In the genomic region with DNA sequence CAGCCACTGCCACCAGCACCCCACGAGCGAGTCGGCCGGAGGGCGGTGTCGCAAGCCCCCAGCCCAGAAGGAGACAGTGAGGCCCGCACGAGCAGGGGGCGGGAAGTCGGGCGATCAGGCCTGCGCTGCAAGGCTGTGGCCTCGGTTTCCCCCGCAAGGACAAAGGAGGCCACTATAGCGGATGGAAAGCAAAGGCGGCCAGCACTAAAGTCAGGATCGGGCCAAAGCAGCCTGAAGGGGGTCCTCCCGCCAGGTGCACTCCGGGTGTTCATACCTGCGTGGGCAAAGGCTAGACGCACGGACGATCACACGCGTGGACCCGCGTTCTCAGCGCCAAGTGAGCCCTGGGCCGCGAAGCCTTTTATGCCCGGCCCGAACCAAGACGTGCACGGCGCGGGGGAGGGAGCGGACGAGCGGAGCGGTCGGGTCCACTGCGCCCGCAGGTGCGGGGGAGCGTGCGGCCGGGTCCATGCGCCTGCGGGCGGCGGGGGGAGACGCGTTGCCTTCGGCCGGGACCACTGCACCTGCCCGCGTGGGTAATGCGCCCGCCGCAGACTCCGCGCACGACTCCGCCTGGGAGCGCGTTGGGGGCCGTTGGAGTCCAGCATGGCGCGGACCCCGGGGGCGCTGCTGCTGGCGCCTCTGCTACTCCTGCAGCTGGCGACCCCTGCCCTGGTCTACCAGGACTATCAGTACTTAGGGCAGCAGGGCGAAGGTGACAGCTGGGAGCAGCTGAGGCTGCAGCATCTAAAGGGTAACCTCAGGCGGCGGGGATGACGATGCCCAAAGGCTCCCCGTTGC, we compare ENCODE assay signal across 1 cellular context.
TF ChIP-seq lines count a peak whose summit lies in the region.

A gene (minus strand): TSS at position 335 of the 801 bp plus-strand sequence. CDS start 539 bp downstream, outside the sequence.
A gene (plus strand): TSS at position 604 of the 801 bp plus-strand sequence. CDS start 3 bp downstream, at position 607.

TF ChIP-seq in HepG2, 621 proteins besides CTCF, POLR2A, EP300 and RAD21 (continued from another document and continues in another):
- TF ChIP-seq MAF1 (CRISPR knock-in tag; IDR thresholded peaks at IDR 0.05; ENCODE audit: borderline replicate concordance) (no peak), ZNF614 (CRISPR knock-in tag; IDR thresholded peaks at IDR 0.05; ENCODE audit: borderline replicate concordance) (0 out of 2 replicates have a peak, but pooled peaks have one; percentile 28), ZNF17 (CRISPR knock-in tag; IDR thresholded peaks at IDR 0.05) (no peak), JDP2 (CRISPR knock-in tag; IDR thresholded peaks at IDR 0.05; ENCODE audit: borderline replicate concordance) (no peak; the same call in 1 of the 2 replicates), RXRB (CRISPR knock-in tag; IDR thresholded peaks at IDR 0.05; ENCODE audit: borderline replicate concordance) (no peak), ADNP (CRISPR knock-in tag; IDR thresholded peaks at IDR 0.05) (0 out of 2 replicates have a peak, but pooled peaks have one; percentile 20), NFATC3 (CRISPR knock-in tag; IDR thresholded peaks at IDR 0.05) (peak; percentile 51; the same call in 1 of the 2 replicates), NFKBIZ (CRISPR knock-in tag; IDR thresholded peaks at IDR 0.05) (peak; percentile 71), HNF4A (CRISPR knock-in tag; IDR thresholded peaks at IDR 0.05) (peak; percentile 12; the same call in 1 of the 2 replicates), ZNF343 (CRISPR knock-in tag; IDR thresholded peaks at IDR 0.05) (peak; percentile 89; the same call in 1 of the 2 replicates), BCL6 (CRISPR knock-in tag; IDR thresholded peaks at IDR 0.05) (peak; percentile 31), ZC3H4 (CRISPR knock-in tag; IDR thresholded peaks at IDR 0.05; ENCODE audit: borderline replicate concordance) (no peak), RELA (CRISPR knock-in tag; IDR thresholded peaks at IDR 0.05) (no peak), MTA3 (CRISPR knock-in tag; IDR thresholded peaks at IDR 0.05) (no peak), EHMT2 (IDR thresholded peaks at IDR 0.05; ENCODE audit: borderline replicate concordance, low read depth, low read length) (no peak), ZKSCAN5 (CRISPR knock-in tag; IDR thresholded peaks at IDR 0.05) (0 out of 2 replicates have a peak, but pooled peaks have one; percentile 32), CC2D1A (CRISPR knock-in tag; IDR thresholded peaks at IDR 0.05) (peak; percentile 61; the same call in 1 of the 2 replicates), ZNF232 (CRISPR knock-in tag; IDR thresholded peaks at IDR 0.05; ENCODE audit: borderline replicate concordance) (no peak), RFX1 (IDR thresholded peaks at IDR 0.05) (no peak), XRCC5 (optimal IDR thresholded peaks at IDR 0.05; ENCODE audit: low read length) (peak; percentile 36), CCAR2 (optimal IDR thresholded peaks at IDR 0.05; ENCODE audit: low read depth, low read length) (no peak), ZNF619 (CRISPR knock-in tag; IDR thresholded peaks at IDR 0.05) (peak; percentile 33; the same call in 1 of the 2 replicates), SP140L (CRISPR knock-in tag; IDR thresholded peaks at IDR 0.05; ENCODE audit: borderline replicate concordance) (no peak), ZNF674 (CRISPR knock-in tag; IDR thresholded peaks at IDR 0.05; ENCODE audit: low read depth) (no peak), NR2F2 (IDR thresholded peaks at IDR 0.05; ENCODE audit: borderline replicate concordance, low read depth) (no peak), ZFYVE20 (CRISPR knock-in tag; IDR thresholded peaks at IDR 0.05; ENCODE audit: borderline replicate concordance, low read depth) (peak; percentile 90; the same call in 1 of the 2 replicates)
- TF ChIP-seq, protein P1, sequence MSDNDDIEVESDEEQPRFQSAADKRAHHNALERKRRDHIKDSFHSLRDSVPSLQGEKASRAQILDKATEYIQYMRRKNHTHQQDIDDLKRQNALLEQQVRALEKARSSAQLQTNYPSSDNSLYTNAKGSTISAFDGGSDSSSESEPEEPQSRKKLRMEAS (IDR thresholded peaks at IDR 0.05): peak; percentile 93
- TF ChIP-seq, protein P2, sequence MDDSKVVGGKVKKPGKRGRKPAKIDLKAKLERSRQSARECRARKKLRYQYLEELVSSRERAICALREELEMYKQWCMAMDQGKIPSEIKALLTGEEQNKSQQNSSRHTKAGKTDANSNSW (CRISPR knock-in tag; IDR thresholded peaks at IDR 0.05; ENCODE audit: borderline replicate concordance): peak; percentile 56; the same call in 1 of the 2 replicates
- TF ChIP-seq, protein P3, sequence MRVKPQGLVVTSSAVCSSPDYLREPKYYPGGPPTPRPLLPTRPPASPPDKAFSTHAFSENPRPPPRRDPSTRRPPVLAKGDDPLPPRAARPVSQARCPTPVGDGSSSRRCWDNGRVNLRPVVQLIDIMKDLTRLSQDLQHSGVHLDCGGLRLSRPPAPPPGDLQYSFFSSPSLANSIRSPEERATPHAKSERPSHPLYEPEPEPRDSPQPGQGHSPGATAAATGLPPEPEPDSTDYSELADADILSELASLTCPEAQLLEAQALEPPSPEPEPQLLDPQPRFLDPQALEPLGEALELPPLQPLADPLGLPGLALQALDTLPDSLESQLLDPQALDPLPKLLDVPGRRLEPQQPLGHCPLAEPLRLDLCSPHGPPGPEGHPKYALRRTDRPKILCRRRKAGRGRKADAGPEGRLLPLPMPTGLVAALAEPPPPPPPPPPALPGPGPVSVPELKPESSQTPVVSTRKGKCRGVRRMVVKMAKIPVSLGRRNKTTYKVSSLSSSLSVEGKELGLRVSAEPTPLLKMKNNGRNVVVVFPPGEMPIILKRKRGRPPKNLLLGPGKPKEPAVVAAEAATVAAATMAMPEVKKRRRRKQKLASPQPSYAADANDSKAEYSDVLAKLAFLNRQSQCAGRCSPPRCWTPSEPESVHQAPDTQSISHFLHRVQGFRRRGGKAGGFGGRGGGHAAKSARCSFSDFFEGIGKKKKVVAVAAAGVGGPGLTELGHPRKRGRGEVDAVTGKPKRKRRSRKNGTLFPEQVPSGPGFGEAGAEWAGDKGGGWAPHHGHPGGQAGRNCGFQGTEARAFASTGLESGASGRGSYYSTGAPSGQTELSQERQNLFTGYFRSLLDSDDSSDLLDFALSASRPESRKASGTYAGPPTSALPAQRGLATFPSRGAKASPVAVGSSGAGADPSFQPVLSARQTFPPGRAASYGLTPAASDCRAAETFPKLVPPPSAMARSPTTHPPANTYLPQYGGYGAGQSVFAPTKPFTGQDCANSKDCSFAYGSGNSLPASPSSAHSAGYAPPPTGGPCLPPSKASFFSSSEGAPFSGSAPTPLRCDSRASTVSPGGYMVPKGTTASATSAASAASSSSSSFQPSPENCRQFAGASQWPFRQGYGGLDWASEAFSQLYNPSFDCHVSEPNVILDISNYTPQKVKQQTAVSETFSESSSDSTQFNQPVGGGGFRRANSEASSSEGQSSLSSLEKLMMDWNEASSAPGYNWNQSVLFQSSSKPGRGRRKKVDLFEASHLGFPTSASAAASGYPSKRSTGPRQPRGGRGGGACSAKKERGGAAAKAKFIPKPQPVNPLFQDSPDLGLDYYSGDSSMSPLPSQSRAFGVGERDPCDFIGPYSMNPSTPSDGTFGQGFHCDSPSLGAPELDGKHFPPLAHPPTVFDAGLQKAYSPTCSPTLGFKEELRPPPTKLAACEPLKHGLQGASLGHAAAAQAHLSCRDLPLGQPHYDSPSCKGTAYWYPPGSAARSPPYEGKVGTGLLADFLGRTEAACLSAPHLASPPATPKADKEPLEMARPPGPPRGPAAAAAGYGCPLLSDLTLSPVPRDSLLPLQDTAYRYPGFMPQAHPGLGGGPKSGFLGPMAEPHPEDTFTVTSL (CRISPR knock-in tag; IDR thresholded peaks at IDR 0.05; ENCODE audit: borderline replicate concordance): peak; percentile 73; the same call in 1 of the 2 replicates
- TF ChIP-seq, protein P4, sequence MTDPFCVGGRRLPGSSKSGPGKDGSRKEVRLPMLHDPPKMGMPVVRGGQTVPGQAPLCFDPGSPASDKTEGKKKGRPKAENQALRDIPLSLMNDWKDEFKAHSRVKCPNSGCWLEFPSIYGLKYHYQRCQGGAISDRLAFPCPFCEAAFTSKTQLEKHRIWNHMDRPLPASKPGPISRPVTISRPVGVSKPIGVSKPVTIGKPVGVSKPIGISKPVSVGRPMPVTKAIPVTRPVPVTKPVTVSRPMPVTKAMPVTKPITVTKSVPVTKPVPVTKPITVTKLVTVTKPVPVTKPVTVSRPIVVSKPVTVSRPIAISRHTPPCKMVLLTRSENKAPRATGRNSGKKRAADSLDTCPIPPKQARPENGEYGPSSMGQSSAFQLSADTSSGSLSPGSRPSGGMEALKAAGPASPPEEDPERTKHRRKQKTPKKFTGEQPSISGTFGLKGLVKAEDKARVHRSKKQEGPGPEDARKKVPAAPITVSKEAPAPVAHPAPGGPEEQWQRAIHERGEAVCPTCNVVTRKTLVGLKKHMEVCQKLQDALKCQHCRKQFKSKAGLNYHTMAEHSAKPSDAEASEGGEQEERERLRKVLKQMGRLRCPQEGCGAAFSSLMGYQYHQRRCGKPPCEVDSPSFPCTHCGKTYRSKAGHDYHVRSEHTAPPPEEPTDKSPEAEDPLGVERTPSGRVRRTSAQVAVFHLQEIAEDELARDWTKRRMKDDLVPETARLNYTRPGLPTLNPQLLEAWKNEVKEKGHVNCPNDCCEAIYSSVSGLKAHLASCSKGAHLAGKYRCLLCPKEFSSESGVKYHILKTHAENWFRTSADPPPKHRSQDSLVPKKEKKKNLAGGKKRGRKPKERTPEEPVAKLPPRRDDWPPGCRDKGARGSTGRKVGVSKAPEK (CRISPR knock-in tag; IDR thresholded peaks at IDR 0.05; ENCODE audit: borderline replicate concordance): 0 out of 2 replicates have a peak, but pooled peaks have one; percentile 89
- TF ChIP-seq, protein P5, sequence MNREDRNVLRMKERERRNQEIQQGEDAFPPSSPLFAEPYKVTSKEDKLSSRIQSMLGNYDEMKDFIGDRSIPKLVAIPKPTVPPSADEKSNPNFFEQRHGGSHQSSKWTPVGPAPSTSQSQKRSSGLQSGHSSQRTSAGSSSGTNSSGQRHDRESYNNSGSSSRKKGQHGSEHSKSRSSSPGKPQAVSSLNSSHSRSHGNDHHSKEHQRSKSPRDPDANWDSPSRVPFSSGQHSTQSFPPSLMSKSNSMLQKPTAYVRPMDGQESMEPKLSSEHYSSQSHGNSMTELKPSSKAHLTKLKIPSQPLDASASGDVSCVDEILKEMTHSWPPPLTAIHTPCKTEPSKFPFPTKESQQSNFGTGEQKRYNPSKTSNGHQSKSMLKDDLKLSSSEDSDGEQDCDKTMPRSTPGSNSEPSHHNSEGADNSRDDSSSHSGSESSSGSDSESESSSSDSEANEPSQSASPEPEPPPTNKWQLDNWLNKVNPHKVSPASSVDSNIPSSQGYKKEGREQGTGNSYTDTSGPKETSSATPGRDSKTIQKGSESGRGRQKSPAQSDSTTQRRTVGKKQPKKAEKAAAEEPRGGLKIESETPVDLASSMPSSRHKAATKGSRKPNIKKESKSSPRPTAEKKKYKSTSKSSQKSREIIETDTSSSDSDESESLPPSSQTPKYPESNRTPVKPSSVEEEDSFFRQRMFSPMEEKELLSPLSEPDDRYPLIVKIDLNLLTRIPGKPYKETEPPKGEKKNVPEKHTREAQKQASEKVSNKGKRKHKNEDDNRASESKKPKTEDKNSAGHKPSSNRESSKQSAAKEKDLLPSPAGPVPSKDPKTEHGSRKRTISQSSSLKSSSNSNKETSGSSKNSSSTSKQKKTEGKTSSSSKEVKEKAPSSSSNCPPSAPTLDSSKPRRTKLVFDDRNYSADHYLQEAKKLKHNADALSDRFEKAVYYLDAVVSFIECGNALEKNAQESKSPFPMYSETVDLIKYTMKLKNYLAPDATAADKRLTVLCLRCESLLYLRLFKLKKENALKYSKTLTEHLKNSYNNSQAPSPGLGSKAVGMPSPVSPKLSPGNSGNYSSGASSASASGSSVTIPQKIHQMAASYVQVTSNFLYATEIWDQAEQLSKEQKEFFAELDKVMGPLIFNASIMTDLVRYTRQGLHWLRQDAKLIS (CRISPR knock-in tag; IDR thresholded peaks at IDR 0.05): peak; percentile 61; the same call in 1 of the 2 replicates
- TF ChIP-seq, protein P6, sequence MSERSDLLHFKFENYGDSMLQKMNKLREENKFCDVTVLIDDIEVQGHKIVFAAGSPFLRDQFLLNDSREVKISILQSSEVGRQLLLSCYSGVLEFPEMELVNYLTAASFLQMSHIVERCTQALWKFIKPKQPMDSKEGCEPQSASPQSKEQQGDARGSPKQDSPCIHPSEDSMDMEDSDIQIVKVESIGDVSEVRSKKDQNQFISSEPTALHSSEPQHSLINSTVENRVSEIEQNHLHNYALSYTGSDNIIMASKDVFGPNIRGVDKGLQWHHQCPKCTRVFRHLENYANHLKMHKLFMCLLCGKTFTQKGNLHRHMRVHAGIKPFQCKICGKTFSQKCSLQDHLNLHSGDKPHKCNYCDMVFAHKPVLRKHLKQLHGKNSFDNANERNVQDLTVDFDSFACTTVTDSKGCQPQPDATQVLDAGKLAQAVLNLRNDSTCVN (CRISPR knock-in tag; IDR thresholded peaks at IDR 0.05; ENCODE audit: borderline replicate concordance): peak; percentile 17; the same call in 1 of the 2 replicates
- TF ChIP-seq, protein P7, sequence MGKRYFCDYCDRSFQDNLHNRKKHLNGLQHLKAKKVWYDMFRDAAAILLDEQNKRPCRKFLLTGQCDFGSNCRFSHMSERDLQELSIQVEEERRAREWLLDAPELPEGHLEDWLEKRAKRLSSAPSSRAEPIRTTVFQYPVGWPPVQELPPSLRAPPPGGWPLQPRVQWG (CRISPR knock-in tag; IDR thresholded peaks at IDR 0.05; ENCODE audit: borderline replicate concordance, low read depth): no peak
- TF ChIP-seq, protein P8, sequence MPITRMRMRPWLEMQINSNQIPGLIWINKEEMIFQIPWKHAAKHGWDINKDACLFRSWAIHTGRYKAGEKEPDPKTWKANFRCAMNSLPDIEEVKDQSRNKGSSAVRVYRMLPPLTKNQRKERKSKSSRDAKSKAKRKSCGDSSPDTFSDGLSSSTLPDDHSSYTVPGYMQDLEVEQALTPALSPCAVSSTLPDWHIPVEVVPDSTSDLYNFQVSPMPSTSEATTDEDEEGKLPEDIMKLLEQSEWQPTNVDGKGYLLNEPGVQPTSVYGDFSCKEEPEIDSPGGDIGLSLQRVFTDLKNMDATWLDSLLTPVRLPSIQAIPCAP (CRISPR knock-in tag; IDR thresholded peaks at IDR 0.05; ENCODE audit: low read depth): 0 out of 2 replicates have a peak, but pooled peaks have one; percentile 4
- TF ChIP-seq, protein P9, sequence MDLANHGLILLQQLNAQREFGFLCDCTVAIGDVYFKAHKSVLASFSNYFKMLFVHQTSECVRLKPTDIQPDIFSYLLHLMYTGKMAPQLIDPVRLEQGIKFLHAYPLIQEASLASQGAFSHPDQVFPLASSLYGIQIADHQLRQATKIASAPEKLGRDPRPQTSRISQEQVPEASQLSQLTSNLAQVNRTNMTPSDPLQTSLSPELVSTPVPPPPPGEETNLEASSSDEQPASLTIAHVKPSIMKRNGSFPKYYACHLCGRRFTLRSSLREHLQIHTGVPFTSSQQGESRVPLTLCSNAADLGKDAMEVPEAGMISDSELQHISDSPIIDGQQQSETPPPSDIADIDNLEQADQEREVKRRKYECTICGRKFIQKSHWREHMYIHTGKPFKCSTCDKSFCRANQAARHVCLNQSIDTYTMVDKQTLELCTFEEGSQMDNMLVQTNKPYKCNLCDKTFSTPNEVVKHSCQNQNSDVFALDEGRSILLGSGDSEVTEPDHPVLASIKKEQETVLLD (CRISPR knock-in tag; IDR thresholded peaks at IDR 0.05; ENCODE audit: low read depth): peak; percentile 35; the same call in 1 of the 2 replicates
- TF ChIP-seq, protein P10, sequence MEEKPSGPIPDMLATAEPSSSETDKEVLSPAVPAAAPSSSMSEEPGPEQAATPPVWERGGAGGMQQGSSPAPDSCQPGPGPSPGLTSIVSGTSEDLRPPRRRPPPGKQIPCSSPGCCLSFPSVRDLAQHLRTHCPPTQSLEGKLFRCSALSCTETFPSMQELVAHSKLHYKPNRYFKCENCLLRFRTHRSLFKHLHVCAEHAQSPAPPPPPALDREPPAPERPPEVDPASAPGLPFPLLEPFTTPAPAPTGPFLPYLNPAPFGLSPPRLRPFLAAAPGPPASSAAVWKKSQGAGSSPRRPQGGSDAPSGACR (CRISPR knock-in tag; IDR thresholded peaks at IDR 0.05): peak; percentile 88; the same call in 1 of the 2 replicates
